Comparison of ENCODE assay signal across 14 cellular contexts in the genomic region with DNA sequence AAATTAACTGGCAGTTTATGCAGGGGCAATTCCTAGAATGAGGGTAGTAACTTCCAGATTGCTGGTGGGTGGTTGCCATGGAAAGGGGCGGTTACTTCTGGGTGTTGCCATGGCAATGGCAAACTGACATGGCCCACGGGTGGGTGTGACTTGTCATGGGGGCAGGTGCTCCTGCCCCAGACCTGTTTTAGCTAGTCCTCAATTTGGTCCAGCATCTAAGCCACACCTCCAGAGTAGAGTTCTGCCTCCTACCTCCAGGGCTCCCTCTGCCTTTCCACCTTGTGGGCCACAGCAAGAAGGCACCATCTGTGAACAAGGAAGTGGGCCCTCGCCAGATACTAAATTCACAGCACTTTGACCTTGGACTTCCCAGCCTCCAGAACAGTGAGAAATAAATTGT.
"Had no signal": no experiment of that assay in that cellular context is flagged by ENCODE, and none has a peak within 500 bp of the region (broad histone marks: within the 10 kb centered on the region; RNA-seq: fewer than 3 reads in every experiment).

No MANE protein-coding gene starts in this region.

- ATAC-seq: activated T-cell treated with anti-CD3 and anti-CD28 coated beads, Interleukin-2, amount 50 U/mL, for 4 hours; left lung; stimulated activated effector memory CD8-positive, alpha-beta T cell treated with anti-CD3 and anti-CD28 coated beads, Interleukin-12 subunit alpha, Interleukin-12 subunit beta, amount 100 ng/mL, for 72 hours had no signal

- H3K36me3 Mint-ChIP-seq: activated CD4-positive, alpha-beta memory T cell treated with anti-CD3 and anti-CD28 coated beads for 36 hours; activated naive CD4-positive, alpha-beta T cell treated with anti-CD3 and anti-CD28 coated beads, Interleukin-2, amount 50 U/mL, for 24 hours; stimulated activated effector memory CD8-positive, alpha-beta T cell treated with anti-CD3 and anti-CD28 coated beads, Interleukin-12 subunit alpha, Interleukin-12 subunit beta, amount 100 ng/mL, for 72 hours had no signal

- H3K4me3 Mint-ChIP-seq: activated CD4-positive, alpha-beta memory T cell treated with anti-CD3 and anti-CD28 coated beads for 36 hours; activated naive CD4-positive, alpha-beta T cell treated with anti-CD3 and anti-CD28 coated beads, Interleukin-2, amount 50 U/mL, for 24 hours; activated T-cell treated with anti-CD3 and anti-CD28 coated beads, Interleukin-2, amount 50 U/mL, for 4 hours; nephron; stimulated activated effector memory CD8-positive, alpha-beta T cell treated with anti-CD3 and anti-CD28 coated beads, Interleukin-12 subunit alpha, Interleukin-12 subunit beta, amount 100 ng/mL, for 72 hours had no signal

- H3K9me3 Mint-ChIP-seq: activated CD4-positive, alpha-beta memory T cell treated with anti-CD3 and anti-CD28 coated beads for 36 hours; activated naive CD4-positive, alpha-beta T cell treated with anti-CD3 and anti-CD28 coated beads, Interleukin-2, amount 50 U/mL, for 24 hours; activated T-cell treated with anti-CD3 and anti-CD28 coated beads, Interleukin-2, amount 50 U/mL, for 4 hours had no signal

- FAIRE-seq: colon, keratinocyte had no signal

- H3K27ac Mint-ChIP-seq: activated CD4-positive, alpha-beta memory T cell treated with anti-CD3 and anti-CD28 coated beads for 36 hours; activated naive CD4-positive, alpha-beta T cell treated with anti-CD3 and anti-CD28 coated beads, Interleukin-2, amount 50 U/mL, for 24 hours; nephron; stimulated activated effector memory CD8-positive, alpha-beta T cell treated with anti-CD3 and anti-CD28 coated beads, Interleukin-12 subunit alpha, Interleukin-12 subunit beta, amount 100 ng/mL, for 72 hours had no signal

- DNase-seq: activated CD4-positive, alpha-beta memory T cell treated with anti-CD3 and anti-CD28 coated beads for 36 hours; activated CD4-positive, alpha-beta T cell treated with anti-CD3 and anti-CD28 coated beads for 1 hour; activated effector memory CD4-positive, alpha-beta T cell treated with Interleukin-2 at 50 U/mL for 16 hours; activated T-cell treated with anti-CD3 and anti-CD28 coated beads, Interleukin-2, amount 50 U/mL, for 4 hours; adrenal gland; left lung; nucleus accumbens; posterior cingulate gyrus; T-helper 9 cell had no signal

- H3K4me1 Mint-ChIP-seq: activated naive CD4-positive, alpha-beta T cell treated with anti-CD3 and anti-CD28 coated beads, Interleukin-2, amount 50 U/mL, for 24 hours had no signal
